12 cellular contexts compared by ENCODE assay signal in genomic region chr12:54141534-54142475, GRCh38. TPM values are rescaled to one million over a fixed set of nuclear protein-coding genes. Genes with fewer than 3 reads are reported as not detected.
DNase-seq lines count a peak whose midpoint lies in the region; ATAC-seq and TF ChIP-seq lines count a peak whose summit lies in the region.
"Had no signal": no experiment of that assay in that cellular context is flagged by ENCODE, and none has a peak within 500 bp of the region (broad histone marks: within the 10 kb centered on the region; RNA-seq: fewer than 3 reads in every experiment).

No MANE protein-coding gene starts in this region.

- H3K9me3 ChIP-seq in GM23248 (ENCODE audit: low read depth) (no peaks in the 10 kb centered on the region), duodenal mucosa (ENCODE audit: control insufficient read depth in 1 of 2, low read length in 2 of 2) (no peaks in the 10 kb centered on the region), left lung (no peaks in the 10 kb centered on the region), testis (no peaks in the 10 kb centered on the region), body of pancreas (no peaks in the 10 kb centered on the region), MG63 (no peaks in the 10 kb centered on the region)

- H3K36me3 ChIP-seq in GM23248 (ENCODE audit: low read depth) (no peaks in the 10 kb centered on the region), duodenal mucosa (ENCODE audit: control insufficient read depth in 1 of 2, insufficient read depth in 2 of 2, low read length in 2 of 2) (no peaks in the 10 kb centered on the region), left lung (no peaks in the 10 kb centered on the region), testis (ENCODE audit: low read depth, missing control alignments) (no peaks in the 10 kb centered on the region), body of pancreas (replicated peaks in 1 of 2; ENCODE audit: insufficient read depth in 1 of 2, low read depth in 2 of 2) (no peaks in the 10 kb centered on the region), MG63 (no peaks in the 10 kb centered on the region)

- H3K27me3 ChIP-seq in GM23248 (replicated peaks; ENCODE audit: insufficient read depth) (no peaks in the 10 kb centered on the region), duodenal mucosa (ENCODE audit: control insufficient read depth in 1 of 2, insufficient read depth in 2 of 2, low read length in 2 of 2) (peaks cover 7 to 17% of the 10 kb centered on the region in 2 donors), left lung (peaks cover 0 to 41% of the 10 kb centered on the region in 2 donors), testis (no peaks in the 10 kb centered on the region), body of pancreas (no peaks in the 10 kb centered on the region), MG63 (no peaks in the 10 kb centered on the region)

- no peaks in the 10 kb centered on the region for H3K79me2 ChIP-seq in GM23248 (ENCODE audit: insufficient read depth)

- intact Hi-C loops in left lung (cut with DNase I) (no loop called here), testis (cut with DNase I; ENCODE audit: low total_unique reads) (no loop called here), body of pancreas (cut with DNase I) (no loop called here)

- WGBS in GM23248 (ENCODE audit: low coverage in 1 of 2, low lambda C conversion rate in 2 of 2, missing lambda C conversion rate in 2 of 2), 2 experiments = 8 to 12% methylated on average over 15 of the region's 15 CpGs
- WGBS in testis, 2 donors = 63 to 72% methylated on average over 15 of the region's 15 CpGs
- 72 to 76% methylated on average over 11 to 15 of the region's 15 CpGs for WGBS in body of pancreas, 2 donors

- peak overlapping the region; percentile 54 for H3K9ac ChIP-seq in GM23248
- no peak overlapping the region for H3K9ac ChIP-seq in duodenal mucosa (ENCODE audit: low read depth in 1 of 2, low read length in 2 of 2)

- H3K4me3 Mint-ChIP-seq in progenitor cell of endocrine pancreas (ENCODE audit: low read depth) = no peak overlapping the region
- H3K4me3 Mint-ChIP-seq: endodermal cell had no signal

- H3K4me1 ChIP-seq in GM23248 (ENCODE audit: insufficient read depth) (peaks cover 49% of the 10 kb centered on the region), duodenal mucosa (ENCODE audit: control insufficient read depth in 1 of 2, insufficient read depth in 2 of 2, low read length in 2 of 2) (peaks cover 0 to 4% of the 10 kb centered on the region in 2 donors), left lung (no peaks in the 10 kb centered on the region), testis (peaks cover 13% of the 10 kb centered on the region), body of pancreas (no peaks in the 10 kb centered on the region)

- peaks cover 6% of the 10 kb centered on the region for H3K27me3 Mint-ChIP-seq in progenitor cell of endocrine pancreas

- H3K27ac Mint-ChIP-seq in progenitor cell of endocrine pancreas = no peak overlapping the region
- H3K27ac Mint-ChIP-seq: endodermal cell had no signal

- ATAC-seq in left lung (peak; percentile 55), body of pancreas (no peak), HG02981 (IDR thresholded peaks at IDR 0.05; ENCODE audit: unreplicated experiment) (no peak)

- no peaks in the 10 kb centered on the region for H4K20me1 ChIP-seq in GM23248 (ENCODE audit: insufficient read depth)

- TF ChIP-seq CTCF in left lung (IDR thresholded peaks at IDR 0.05) = no peak
- TF ChIP-seq CTCF in testis (IDR thresholded peaks at IDR 0.05) = no peak
- no peak for TF ChIP-seq CTCF in body of pancreas (IDR thresholded peaks at IDR 0.05)
- TF ChIP-seq CTCF in progenitor cell of endocrine pancreas (IDR thresholded peaks at IDR 0.05; ENCODE audit: unreplicated experiment) = no peak

- H3K9me3 Mint-ChIP-seq in progenitor cell of endocrine pancreas (ENCODE audit: low read depth) = no peaks in the 10 kb centered on the region
- H3K9me3 Mint-ChIP-seq: endodermal cell had no signal

- peaks cover 21% of the 10 kb centered on the region for H3F3A ChIP-seq in GM23248 (ENCODE audit: insufficient read depth)

- H3K4me2 ChIP-seq in GM23248 (ENCODE audit: unreplicated experiment) = peak overlapping the region; percentile 62

- H3K4me3 ChIP-seq in GM23248 (peak overlapping the region; percentile 41), duodenal mucosa (ENCODE audit: low read depth in 1 of 2, low read length in 2 of 2) (no peak overlapping the region), left lung (no peak overlapping the region), testis (no peak overlapping the region), body of pancreas (no peak overlapping the region), MG63 (no peak overlapping the region)

- no peak for TF ChIP-seq POLR2A in testis (IDR thresholded peaks at IDR 0.05)
- TF ChIP-seq POLR2A in body of pancreas (IDR thresholded peaks at IDR 0.05) = no peak

- peaks cover 34% of the 10 kb centered on the region for H3K4me1 Mint-ChIP-seq in progenitor cell of endocrine pancreas (ENCODE audit: low read depth)

- H3K36me3 Mint-ChIP-seq in progenitor cell of endocrine pancreas (ENCODE audit: insufficient read depth) = peaks cover 9% of the 10 kb centered on the region

- DNase-seq in GM23248 = peak; percentile 90
- no peak for DNase-seq in left lung
- no peak for DNase-seq in testis
- no peak for DNase-seq in body of pancreas
- DNase-seq in MG63 = no peak
- no peak for DNase-seq in progenitor cell of endocrine pancreas (ENCODE audit: low spot score, unreplicated experiment)
- DNase-seq: activated CD4-positive, alpha-beta T cell treated with anti-CD3 and anti-CD28 coated beads, Interleukin-2, amount 50 U/mL, for 48 hours; NCI-H1417; NCI-H748 treated with DMSO at 0.1 percent for 48 hours had no signal

- in situ Hi-C loops in GM23248 (cut with MboI) = no loop called here

- peak overlapping the region; percentile 61 for H3K27ac ChIP-seq in GM23248
- peak overlapping the region; percentile 13 for H3K27ac ChIP-seq in duodenal mucosa (ENCODE audit: low read depth, low read length)
- no peak overlapping the region for H3K27ac ChIP-seq in left lung
- H3K27ac ChIP-seq in testis = peak overlapping the region; percentile 63 to 64
- H3K27ac ChIP-seq in body of pancreas = peak overlapping the region in 1 of 4 donors; percentile 18

- peak overlapping the region; percentile 64 for H2AFZ ChIP-seq in GM23248

- H3K9me2 ChIP-seq in GM23248 (ENCODE audit: insufficient read depth) = no peaks in the 10 kb centered on the region

RNA-seq across cellular contexts. Expression of gene SMUG1, which starts 47.0 kb away (rescaled TPM):
- total RNA-seq in GM23248 (2014; rRNA removed; shearing (Covaris generic)) = 34.5 and 38.2 TPM in 2 replicates
- polyA plus RNA-seq in GM23248 (2016; fragmentation: Nextera tagmentation; extraction: Ambion mirVana) (48.5 and 49.5 TPM in 2 replicates), testis (ENCODE audit: insufficient read depth, low read depth, low replicate concordance) (35.8 TPM)
- total RNA-seq in left lung (10 to 100 TPM; 28.8 to 32.8 TPM), testis (10 to 100 TPM; 33.8 to 37.2 TPM), body of pancreas (10 to 100 TPM; 20.8 to 34.5 TPM), progenitor cell of endocrine pancreas (53.1 and 57.6 TPM in 2 replicates)
- 33.1 and 48.3 TPM in 2 replicates for total RNA-seq in MG63 (2014; rRNA removed; shearing (Covaris generic); ENCODE audit: low replicate concordance)

Comparison
In these comparisons a context has a peak if more than half of its experiments do, and no peak if none do; other contexts are left out.
1. H3K27ac ChIP-seq: peak in GM23248 (single experiment), duodenal mucosa (single experiment) and testis (2 of 2); none in left lung (0 of 2).